8 cellular contexts compared by ENCODE assay signal in the genomic region with DNA sequence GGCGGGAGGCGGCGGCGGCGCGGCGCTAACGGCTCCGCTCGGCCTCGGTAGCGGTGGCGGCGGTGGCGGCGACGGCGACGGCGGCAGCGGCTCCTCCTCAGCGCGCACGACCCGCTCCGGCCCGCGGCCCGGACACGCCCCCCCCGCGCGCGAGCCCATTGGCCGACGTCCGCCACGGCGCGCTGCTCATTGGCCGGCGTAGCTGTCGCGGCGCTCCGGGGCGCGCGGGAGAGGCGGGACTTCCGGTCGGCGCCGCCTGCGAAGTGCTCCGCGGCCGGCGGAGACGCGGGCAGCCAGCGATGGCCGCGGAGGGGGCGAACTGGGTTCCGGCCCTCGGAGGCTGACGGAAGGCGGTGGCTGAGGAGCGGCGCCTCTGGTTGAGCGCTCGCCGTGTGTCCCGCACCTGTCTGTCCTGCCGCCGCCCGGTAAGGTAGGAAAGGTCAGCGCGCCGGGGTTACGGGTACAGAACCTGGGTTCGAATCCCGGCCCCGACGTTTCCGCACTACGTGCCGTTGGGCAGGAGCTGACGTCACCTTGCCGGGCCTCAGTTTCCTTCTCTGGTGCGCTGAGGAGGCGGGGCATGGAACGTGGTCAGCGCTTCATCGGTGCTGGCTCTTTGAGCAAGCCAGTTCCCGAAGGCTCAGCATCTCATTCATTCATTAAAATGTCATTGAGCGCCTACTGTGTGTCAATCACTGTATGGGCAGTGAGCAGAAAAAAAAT. TPM values are rescaled to one million over a fixed set of nuclear protein-coding genes. Genes with fewer than 3 reads are reported as not detected.
DNase-seq lines count a peak whose midpoint lies in the region; ATAC-seq and TF ChIP-seq lines count a peak whose summit lies in the region.

TSS of gene ELAVL1 (minus strand) at position 108 of the 723 bp plus-strand sequence. CDS start 13,826 bp downstream, outside the sequence.

- no peaks in the 10 kb centered on the region for H3K9me3 ChIP-seq in ascending aorta
- H3K9me3 ChIP-seq in aorta (ENCODE audit: control insufficient read depth, low read length): no peaks in the 10 kb centered on the region

- H3K27ac ChIP-seq in ascending aorta (peak within 1 kb of the TSS; percentile 78 to 88), aorta (ENCODE audit: low read depth in 1 of 2, low read length in 2 of 2) (peak within 1 kb of the TSS; percentile 18 to 52)

- H3K27me3 ChIP-seq in ascending aorta (no peaks in the 10 kb centered on the region), aorta (ENCODE audit: control insufficient read depth in 1 of 2, insufficient read depth in 2 of 2, low read length in 1 of 2) (no peaks in the 10 kb centered on the region)

- DNase-seq in NCI-H146 treated with DMSO at 0.1 percent for 48 hours (lab: John Stamatoyannopoulos, UW; ENCODE audit: unreplicated experiment): peak; percentile 40
- peak; percentile 83 for DNase-seq in T-helper 22 cell (ENCODE audit: low read depth)
- peak; percentile 45 to 92 for DNase-seq in ascending aorta (ENCODE audit: low spot score in 2 of 2)
- DNase-seq in hepatic stellate cell (ENCODE audit: low spot score): peak; percentile 97
- peak; percentile 93 for DNase-seq in retina
- DNase-seq in aorta: peak; percentile 93 to 96

- ATAC-seq in HG02798 (IDR thresholded peaks at IDR 0.05; ENCODE audit: poor library complexity, unreplicated experiment): peak; percentile 86
- peak; percentile 98 for ATAC-seq in aorta (ENCODE audit: low FRiP score)

- H3K4me1 ChIP-seq in ascending aorta (peaks cover 0 to 27% of the 10 kb centered on the region in 2 donors), aorta (ENCODE audit: control insufficient read depth in 1 of 2, insufficient read depth in 2 of 2, low read length in 2 of 2) (peaks cover 0 to 8% of the 10 kb centered on the region in 2 donors)

- TF ChIP-seq CTCF in GM12875 (IDR thresholded peaks at IDR 0.05; ENCODE audit: borderline replicate concordance, insufficient read depth, low read depth, low read length) (no peak), ascending aorta (IDR thresholded peaks at IDR 0.05) (no peak)

- H3K4me3 ChIP-seq in GM12875 (ENCODE audit: low read depth, low read length) (peak within 1 kb of the TSS; percentile 83), ascending aorta (peak within 1 kb of the TSS; percentile 87 to 98), aorta (ENCODE audit: low read length in 2 of 2) (peak within 1 kb of the TSS; percentile 98 to 99)

- intact Hi-C loops in ascending aorta (cut with DNase I) (loop anchor here (1.0 to 10.0 kb wide), 5 partner anchors 85 to 611 kb away; partner anchors contain the start of genes NDUFA7, RPS28 and SNAPC2), aorta (cut with DNase I) (loop anchor here (5.0 to 10.0 kb wide), 2 partner anchors 63 to 151 kb away; partner anchors contain the start of gene TIMM44 (in 1 of the 2))

- 0 to 1% methylated on average over 45 to 98 of the region's 98 CpGs for WGBS in aorta, 2 donors

- no peaks in the 10 kb centered on the region for H3K36me3 ChIP-seq in ascending aorta
- peaks cover 0 to 1% of the 10 kb centered on the region in 2 donors for H3K36me3 ChIP-seq in aorta (ENCODE audit: control insufficient read depth in 1 of 2, insufficient read depth in 2 of 2, low read length in 1 of 2)

RNA-seq across cellular contexts. Expression of gene ELAVL1, which starts in this region (rescaled TPM):
- 19.9 TPM for total RNA-seq in ascending aorta
- total RNA-seq in aorta: 10 to 100 TPM; 48.5 to 48.9 TPM
- 10 to 100 TPM in 1 of 2 donors, 1 to 10 TPM in 1; 8.1 to 24.2 TPM for polyA plus RNA-seq in aorta

Comparison
In these comparisons a context has a peak if more than half of its experiments do, and no peak if none do; other contexts are left out.
1. Peak in every context shown above with its lines: DNase-seq, ATAC-seq, H3K4me3 ChIP-seq and H3K27ac ChIP-seq.
2. DNase-seq: peak in every context shown above with its lines; median percentile 97 in hepatic stellate cell; 94 in aorta; 93 in retina; 83 in T-helper 22 cell; 68 in ascending aorta; 40 in NCI-H146 treated with DMSO at 0.1 percent for 48 hours.